ENCODE assay signal across 1 cellular context in the genomic region with DNA sequence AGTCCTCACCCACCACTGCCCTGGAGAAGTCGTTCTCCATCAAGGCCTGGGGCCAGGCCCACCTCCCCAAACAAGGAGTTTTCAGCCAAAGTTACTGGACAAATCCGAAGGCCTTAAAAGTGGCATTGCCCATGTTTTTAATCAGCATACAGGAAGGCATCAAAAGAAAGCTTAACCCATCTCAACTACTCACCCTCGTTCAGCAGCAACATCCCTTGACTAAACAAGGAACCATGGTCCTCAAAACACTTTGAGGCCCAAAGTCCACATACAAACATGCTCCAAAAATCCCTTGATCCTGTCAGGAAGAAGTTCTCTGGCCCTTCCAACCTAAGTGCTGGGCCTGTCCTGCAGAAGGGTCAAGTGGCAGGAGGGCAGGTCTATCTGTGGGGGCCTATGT.
TF ChIP-seq lines count a peak whose summit lies in the region.

No MANE protein-coding gene starts in this region.

TF ChIP-seq in K562, 482 proteins besides CTCF, POLR2A, EP300 and RAD21 (continued from another document):
- TF ChIP-seq, protein P1, sequence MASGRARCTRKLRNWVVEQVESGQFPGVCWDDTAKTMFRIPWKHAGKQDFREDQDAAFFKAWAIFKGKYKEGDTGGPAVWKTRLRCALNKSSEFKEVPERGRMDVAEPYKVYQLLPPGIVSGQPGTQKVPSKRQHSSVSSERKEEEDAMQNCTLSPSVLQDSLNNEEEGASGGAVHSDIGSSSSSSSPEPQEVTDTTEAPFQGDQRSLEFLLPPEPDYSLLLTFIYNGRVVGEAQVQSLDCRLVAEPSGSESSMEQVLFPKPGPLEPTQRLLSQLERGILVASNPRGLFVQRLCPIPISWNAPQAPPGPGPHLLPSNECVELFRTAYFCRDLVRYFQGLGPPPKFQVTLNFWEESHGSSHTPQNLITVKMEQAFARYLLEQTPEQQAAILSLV (tag; IDR thresholded peaks at IDR 0.05): no peak
- TF ChIP-seq ETS2 (tag; IDR thresholded peaks at IDR 0.05; ENCODE audit: borderline replicate concordance, poor library complexity, severe bottlenecking): no peak
